ENCODE assay signal across 8 cellular contexts in genomic region chr19:17338440-17339078, GRCh38. TPM values are rescaled to one million over a fixed set of nuclear protein-coding genes. Genes with fewer than 3 reads are reported as not detected.
DNase-seq lines count a peak whose midpoint lies in the region; ATAC-seq lines count a peak whose summit lies in the region.

No MANE protein-coding gene starts in this region.

- peak overlapping the region; percentile 87 for H3K9ac ChIP-seq in BLaER1

- no peaks in the 10 kb centered on the region for H3K9me3 Mint-ChIP-seq in central memory CD8-positive, alpha-beta T cell
- H3K9me3 Mint-ChIP-seq in natural killer cell treated with Interleukin-12 subunit alpha and Interleukin-12 subunit beta and Interleukin-15 and Interleukin-18, amount 100 ng/mL, for 72 hours: no peaks in the 10 kb centered on the region

- peaks cover 36% of the 10 kb centered on the region for H3K36me3 ChIP-seq in BLaER1

- peak overlapping the region; percentile 72 for H3K27ac Mint-ChIP-seq in central memory CD8-positive, alpha-beta T cell (ENCODE audit: low read depth)
- no peak overlapping the region for H3K27ac Mint-ChIP-seq in natural killer cell treated with Interleukin-12 subunit alpha and Interleukin-12 subunit beta and Interleukin-15 and Interleukin-18, amount 100 ng/mL, for 72 hours

- peaks cover 34% of the 10 kb centered on the region for H3K4me1 ChIP-seq in BLaER1

- no peak for DNase-seq in Jurkat, Clone E6-1 (ENCODE audit: low read depth, low spot score)
- DNase-seq in central memory CD8-positive, alpha-beta T cell (ENCODE audit: low spot score in 2 of 2): no peak
- no peak for DNase-seq in natural killer cell treated with Interleukin-12 subunit alpha and Interleukin-12 subunit beta and Interleukin-15 and Interleukin-18, amount 100 ng/mL, for 72 hours (ENCODE audit: low spot score)
- DNase-seq in NCI-H2196 (lab: John Stamatoyannopoulos, UW; ENCODE audit: unreplicated experiment) (no peak), COLO829 (ENCODE audit: low spot score) (no peak), SIG-M5 (lab: John Stamatoyannopoulos, UW) (no peak), RPMI8226 (no peak)

- no peaks in the 10 kb centered on the region for H3K27me3 Mint-ChIP-seq in central memory CD8-positive, alpha-beta T cell
- no peaks in the 10 kb centered on the region for H3K27me3 Mint-ChIP-seq in natural killer cell treated with Interleukin-12 subunit alpha and Interleukin-12 subunit beta and Interleukin-15 and Interleukin-18, amount 100 ng/mL, for 72 hours

- peak overlapping the region; percentile 99 for H3K4me2 ChIP-seq in BLaER1

- peak overlapping the region; percentile 84 for H3K27ac ChIP-seq in BLaER1

- no peaks in the 10 kb centered on the region for H3K27me3 ChIP-seq in BLaER1

- H3K4me1 Mint-ChIP-seq in central memory CD8-positive, alpha-beta T cell: peaks cover 28% of the 10 kb centered on the region
- peaks cover 26 to 27% of the 10 kb centered on the region in 2 donors for H3K4me1 Mint-ChIP-seq in natural killer cell treated with Interleukin-12 subunit alpha and Interleukin-12 subunit beta and Interleukin-15 and Interleukin-18, amount 100 ng/mL, for 72 hours (ENCODE audit: low read depth in 2 of 2)

- H3K4me3 ChIP-seq in BLaER1: peak overlapping the region; percentile 75
- peak overlapping the region; percentile 96 for H3K4me3 ChIP-seq in Jurkat, Clone E6-1 (ENCODE audit: low read length)

- H3K4me3 Mint-ChIP-seq in central memory CD8-positive, alpha-beta T cell: peak overlapping the region; percentile 81
- H3K4me3 Mint-ChIP-seq in natural killer cell treated with Interleukin-12 subunit alpha and Interleukin-12 subunit beta and Interleukin-15 and Interleukin-18, amount 100 ng/mL, for 72 hours: peak overlapping the region; percentile 97

- H4K20me1 ChIP-seq in BLaER1: no peaks in the 10 kb centered on the region

- no peaks in the 10 kb centered on the region for H3K9me3 ChIP-seq in BLaER1

- H3K36me3 Mint-ChIP-seq in central memory CD8-positive, alpha-beta T cell (ENCODE audit: insufficient read depth): peaks cover 9% of the 10 kb centered on the region
- no peaks in the 10 kb centered on the region for H3K36me3 Mint-ChIP-seq in natural killer cell treated with Interleukin-12 subunit alpha and Interleukin-12 subunit beta and Interleukin-15 and Interleukin-18, amount 100 ng/mL, for 72 hours

- ATAC-seq in central memory CD8-positive, alpha-beta T cell (replicated peaks; ENCODE audit: extremely low read depth, poor library complexity, severe bottlenecking): no peak
- no peak for ATAC-seq in natural killer cell treated with Interleukin-12 subunit alpha and Interleukin-12 subunit beta and Interleukin-15 and Interleukin-18, amount 100 ng/mL, for 72 hours

RNA-seq across cellular contexts. Expression of gene GTPBP3, which starts 1.2 kb away (rescaled TPM):
- 38.3 TPM for polyA plus RNA-seq in Jurkat, Clone E6-1 (2012; ENCODE audit: insufficient read depth, insufficient read length)
- total RNA-seq in natural killer cell treated with Interleukin-12 subunit alpha and Interleukin-12 subunit beta and Interleukin-15 and Interleukin-18, amount 100 ng/mL, for 72 hours: 10 to 100 TPM; 31.6 to 72.5 TPM

RNA-seq across cellular contexts. Expression of gene ANO8, which starts 3.9 kb away (rescaled TPM):
- polyA plus RNA-seq in Jurkat, Clone E6-1 (2012; ENCODE audit: insufficient read depth, insufficient read length): 11.2 TPM
- 1 to 10 TPM; 5.5 to 7.0 TPM for total RNA-seq in natural killer cell treated with Interleukin-12 subunit alpha and Interleukin-12 subunit beta and Interleukin-15 and Interleukin-18, amount 100 ng/mL, for 72 hours

RNA-seq across cellular contexts. Expression of gene DDA1, which starts 29.2 kb away (rescaled TPM):
- 89.4 TPM for polyA plus RNA-seq in Jurkat, Clone E6-1 (2012; ENCODE audit: insufficient read depth, insufficient read length)
- total RNA-seq in natural killer cell treated with Interleukin-12 subunit alpha and Interleukin-12 subunit beta and Interleukin-15 and Interleukin-18, amount 100 ng/mL, for 72 hours: 10 to 100 TPM; 57.7 to 68.3 TPM

RNA-seq across cellular contexts. Expression of gene MRPL34, which starts 32.9 kb away (rescaled TPM):
- 152 TPM for polyA plus RNA-seq in Jurkat, Clone E6-1 (2012; ENCODE audit: insufficient read depth, insufficient read length)
- total RNA-seq in natural killer cell treated with Interleukin-12 subunit alpha and Interleukin-12 subunit beta and Interleukin-15 and Interleukin-18, amount 100 ng/mL, for 72 hours: 100 to 1,000 TPM in 1 of 2 donors, 10 to 100 TPM in 1; 61.4 to 106 TPM

RNA-seq across cellular contexts. Expression of gene ABHD8, which starts 35.3 kb away (rescaled TPM):
- polyA plus RNA-seq in Jurkat, Clone E6-1 (2012; ENCODE audit: insufficient read depth, insufficient read length): 11.7 TPM
- 1 to 10 TPM; 6.5 to 6.8 TPM for total RNA-seq in natural killer cell treated with Interleukin-12 subunit alpha and Interleukin-12 subunit beta and Interleukin-15 and Interleukin-18, amount 100 ng/mL, for 72 hours
